Comparison of ENCODE assay signal across 8 cellular contexts in the genomic region with DNA sequence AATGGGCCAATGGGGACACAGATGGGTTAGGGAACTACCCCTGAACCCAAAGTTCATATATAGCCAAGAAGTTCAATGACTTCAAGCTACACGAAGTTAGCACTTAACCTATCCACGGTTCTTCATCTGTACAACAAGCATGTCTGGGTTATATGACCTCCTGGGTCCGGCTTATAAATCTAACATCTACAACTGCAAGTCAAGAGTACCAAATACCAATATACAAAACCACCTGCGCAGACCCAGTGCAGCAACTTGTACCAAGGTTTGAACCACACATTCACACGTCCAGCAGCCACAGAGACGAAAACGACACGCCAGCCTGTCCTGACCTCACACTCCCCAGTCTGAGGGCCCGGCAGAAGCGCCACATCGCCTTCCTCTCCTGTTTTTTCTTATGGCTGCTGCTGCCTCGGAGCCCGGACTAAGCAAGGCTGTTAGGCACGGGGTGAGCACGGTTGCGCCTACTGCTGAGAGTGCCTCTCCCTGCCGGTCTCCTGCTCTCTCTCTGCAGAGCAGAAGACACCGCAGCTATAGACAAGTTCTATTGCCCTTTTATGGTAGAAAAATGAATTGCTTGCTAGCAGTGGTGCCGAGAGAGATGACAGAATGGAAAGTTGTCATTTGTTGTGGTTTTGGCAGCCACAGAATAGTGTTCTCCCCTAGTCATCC.
A peak's percentile ranks its signal among the peaks of the same experiment; 100 is the strongest.
DNase-seq lines count a peak whose midpoint lies in the region; ATAC-seq and FAIRE-seq lines count a peak whose summit lies in the region.

No MANE protein-coding gene starts in this region.

- 44 to 81% (median 61%) methylated on average over 19 of the region's 19 CpGs for WGBS in small intestine, 3 donors

- ATAC-seq in GM19455 (IDR thresholded peaks at IDR 0.05; ENCODE audit: unreplicated experiment): peak; percentile 42

- H3K36me3 Mint-ChIP-seq in activated T-cell treated with anti-CD3 and anti-CD28 coated beads, Interleukin-2, amount 50 U/mL, for 24 hours (ENCODE audit: low read depth): peaks cover 69% of the 10 kb centered on the region

- no peak overlapping the region for H3K4me3 ChIP-seq in small intestine (ENCODE audit: low read depth in 1 of 2, low read length in 2 of 2)

- no peaks in the 10 kb centered on the region for H3K9me3 Mint-ChIP-seq in activated T-cell treated with anti-CD3 and anti-CD28 coated beads, Interleukin-2, amount 50 U/mL, for 24 hours

- H3K27me3 Mint-ChIP-seq in activated T-cell treated with anti-CD3 and anti-CD28 coated beads, Interleukin-2, amount 50 U/mL, for 24 hours: no peaks in the 10 kb centered on the region

- H3K9me3 ChIP-seq in small intestine (ENCODE audit: control insufficient read depth, low read depth): no peaks in the 10 kb centered on the region

- H3K27ac ChIP-seq in small intestine (ENCODE audit: low read depth in 1 of 2, low read length in 1 of 2): peak overlapping the region in 1 of 2 donors; percentile 87

- peaks cover 100% of the 10 kb centered on the region for H3K4me1 Mint-ChIP-seq in activated T-cell treated with anti-CD3 and anti-CD28 coated beads, Interleukin-2, amount 50 U/mL, for 24 hours (ENCODE audit: low read depth)

- peaks cover 0 to 9% of the 10 kb centered on the region in 2 donors for H3K4me1 ChIP-seq in small intestine (ENCODE audit: control insufficient read depth in 2 of 2, insufficient read depth in 1 of 2, low read depth in 1 of 2, low read length in 1 of 2)

- H3K4me3 Mint-ChIP-seq in activated T-cell treated with anti-CD3 and anti-CD28 coated beads, Interleukin-2, amount 50 U/mL, for 24 hours: peak overlapping the region; percentile 80

- no peaks in the 10 kb centered on the region for H3K36me3 ChIP-seq in small intestine (ENCODE audit: control insufficient read depth in 2 of 2, insufficient read depth in 2 of 2, low read length in 2 of 2)

- no peaks in the 10 kb centered on the region for H3K27me3 ChIP-seq in small intestine (ENCODE audit: control insufficient read depth in 2 of 2, insufficient read depth in 2 of 2, low read length in 2 of 2)

- DNase-seq in AG08396 (ENCODE audit: low spot score): peak; percentile 47
- DNase-seq in Kasumi-1 (lab: John Stamatoyannopoulos, UW): peak; percentile 63 to 68
- DNase-seq in activated T-cell treated with anti-CD3 and anti-CD28 coated beads, Interleukin-2, amount 50 U/mL, for 24 hours: peak; percentile 77
- peak; percentile 41 for DNase-seq in globus pallidus (ENCODE audit: low spot score)
- DNase-seq in small intestine: peak; percentile 31
- DNase-seq in NCI-H82 treated with DMSO at 0.1 percent for 48 hours (lab: John Stamatoyannopoulos, UW; ENCODE audit: unreplicated experiment): no peak
- no peak for DNase-seq in NCI-H187 treated with DMSO at 0.1 percent for 48 hours (lab: John Stamatoyannopoulos, UW)

- peak overlapping the region; percentile 98 for H3K27ac Mint-ChIP-seq in activated T-cell treated with anti-CD3 and anti-CD28 coated beads, Interleukin-2, amount 50 U/mL, for 24 hours

- FAIRE-seq in small intestine (lab: Jason Lieb, UNC): no peak

Comparison
In these comparisons a context has a peak if more than half of its experiments do, and no peak if none do; other contexts are left out.
1. DNase-seq: peak in AG08396 (single experiment), Kasumi-1 (2 of 2), activated T-cell treated with anti-CD3 and anti-CD28 coated beads, Interleukin-2, amount 50 U/mL, for 24 hours (single experiment), globus pallidus (single experiment) and small intestine (single experiment); none in NCI-H82 treated with DMSO at 0.1 percent for 48 hours (single experiment) and NCI-H187 treated with DMSO at 0.1 percent for 48 hours (single experiment).